Comparison of ENCODE assay signal across 9 cellular contexts in genomic region chr14:68685419-68686211, GRCh38.
DNase-seq lines count a peak whose midpoint lies in the region; ATAC-seq and TF ChIP-seq lines count a peak whose summit lies in the region.
"Had no signal": no experiment of that assay in that cellular context is flagged by ENCODE, and none has a peak within 500 bp of the region (broad histone marks: within the 10 kb centered on the region; RNA-seq: fewer than 3 reads in every experiment).

No MANE protein-coding gene starts in this region.

- H3K4me3 ChIP-seq in AG04450 (ENCODE audit: low read depth, low read length), result no peak overlapping the region
- H3K4me3 ChIP-seq in brain microvascular endothelial cell (ENCODE audit: low read depth, low read length), result no peak overlapping the region
- H3K4me3 ChIP-seq in neutrophil (ENCODE audit: low read depth in 1 of 2, low read length in 1 of 2), result peak overlapping the region in 1 of 2 experiments; percentile 4
- no peak overlapping the region for H3K4me3 ChIP-seq in upper lobe of right lung
- H3K4me3 ChIP-seq in SJCRH30, result no peak overlapping the region
- H3K4me3 ChIP-seq: ovary had no signal

- H3K4me3 Mint-ChIP-seq in T-helper 2 cell treated with Interferon-gamma antibody and Interleukin-4, amounts not matched to agents 5 μg/mL and 100 μg/mL, for 36 hours, result peak overlapping the region; percentile 60

- in situ Hi-C loops in brain microvascular endothelial cell (cut with HindIII; ENCODE audit: low pct_ligation_motif_present, low sequenced_read_pairs), result no loop called here

- H3K9me3 ChIP-seq in AG04450 (ENCODE audit: control insufficient read depth, insufficient read depth, low read length) (peaks cover 3% of the 10 kb centered on the region; the same call in 1 of the 2 replicates), neutrophil (no peaks in the 10 kb centered on the region), upper lobe of right lung (no peaks in the 10 kb centered on the region), SJCRH30 (replicated peaks) (no peaks in the 10 kb centered on the region)
- H3K9me3 ChIP-seq: ovary had no signal

- POLR2A ChIA-PET in AG04450 (lab: Yijun Ruan, JAX), result interaction anchor here (0.6 to 1.3 kb wide), 4 partner anchors 55 to 732 kb away, joined by 3 to 6 read pairs (median 4); partner anchors contain the start of gene ZFP36L1

- H3K4me1 ChIP-seq in neutrophil (ENCODE audit: control insufficient read depth in 1 of 2, insufficient read depth in 1 of 2, low read depth in 1 of 2, low read length in 1 of 2) (peaks cover 66 to 70% of the 10 kb centered on the region in 2 experiments), upper lobe of right lung (peaks cover 55% of the 10 kb centered on the region), SJCRH30 (peaks cover 74% of the 10 kb centered on the region)

- H3K36me3 Mint-ChIP-seq in T-helper 2 cell treated with Interferon-gamma antibody and Interleukin-4, amounts not matched to agents 5 μg/mL and 100 μg/mL, for 36 hours (ENCODE audit: low read depth), result no peaks in the 10 kb centered on the region

- intact Hi-C loops in upper lobe of right lung (cut with DNase I), result no loop called here

- ATAC-seq in GM19372 (IDR thresholded peaks at IDR 0.05; ENCODE audit: low read depth, unreplicated experiment) (peak; percentile 72), HG03457 (IDR thresholded peaks at IDR 0.05; ENCODE audit: unreplicated experiment) (peak; percentile 56), upper lobe of right lung (peak; percentile 69)

- H3K27ac ChIP-seq in AG04450 (ENCODE audit: low read depth, low read length) (peak overlapping the region; percentile 73), brain microvascular endothelial cell (no peak overlapping the region), neutrophil (peak overlapping the region; percentile 100), upper lobe of right lung (peak overlapping the region; percentile 30), SJCRH30 (no peak overlapping the region)
- H3K27ac ChIP-seq: ovary had no signal

- TF ChIP-seq CTCF in AG04450 (IDR thresholded peaks at IDR 0.05; ENCODE audit: low read depth, low read length) (no peak), brain microvascular endothelial cell (IDR thresholded peaks at IDR 0.05; ENCODE audit: low read depth, low read length, missing control alignments) (no peak), neutrophil (IDR thresholded peaks at IDR 0.05) (no peak), upper lobe of right lung (IDR thresholded peaks at IDR 0.05) (no peak)

- CTCF ChIA-PET in AG04450 (lab: Charles Lee), result interaction anchor here (0.6 kb wide), 1 partner anchor 225 kb away, joined by 3 read pairs; no protein-coding TSS in a partner anchor

- peaks cover 36% of the 10 kb centered on the region for H3K4me1 Mint-ChIP-seq in T-helper 2 cell treated with Interferon-gamma antibody and Interleukin-4, amounts not matched to agents 5 μg/mL and 100 μg/mL, for 36 hours (ENCODE audit: low read depth)

- H3K27me3 ChIP-seq in AG04450 (ENCODE audit: control insufficient read depth, insufficient read depth, low read length) (no peaks in the 10 kb centered on the region), brain microvascular endothelial cell (replicated peaks) (no peaks in the 10 kb centered on the region), neutrophil (no peaks in the 10 kb centered on the region), upper lobe of right lung (no peaks in the 10 kb centered on the region), SJCRH30 (no peaks in the 10 kb centered on the region)
- H3K27me3 ChIP-seq: ovary had no signal

- DNase-seq in AG04450 (ENCODE audit: low read depth, low spot score) (no peak), brain microvascular endothelial cell (peak; percentile 63), upper lobe of right lung (peak; percentile 61), SJCRH30 (no peak)
- peak; percentile 81 for DNase-seq in T-helper 2 cell treated with Interferon-gamma antibody and Interleukin-4, amounts not matched to agents 5 μg/mL and 100 μg/mL, for 36 hours (ENCODE audit: low spot score)

- H3K36me3 ChIP-seq in brain microvascular endothelial cell (replicated peaks) (no peaks in the 10 kb centered on the region), neutrophil (no peaks in the 10 kb centered on the region), upper lobe of right lung (no peaks in the 10 kb centered on the region), SJCRH30 (no peaks in the 10 kb centered on the region)
- H3K36me3 ChIP-seq: ovary had no signal

- H3K9me3 Mint-ChIP-seq in T-helper 2 cell treated with Interferon-gamma antibody and Interleukin-4, amounts not matched to agents 5 μg/mL and 100 μg/mL, for 36 hours, result no peaks in the 10 kb centered on the region

- no peaks in the 10 kb centered on the region for H3K27me3 Mint-ChIP-seq in T-helper 2 cell treated with Interferon-gamma antibody and Interleukin-4, amounts not matched to agents 5 μg/mL and 100 μg/mL, for 36 hours (ENCODE audit: low read depth)

- H3K27ac Mint-ChIP-seq in T-helper 2 cell treated with Interferon-gamma antibody and Interleukin-4, amounts not matched to agents 5 μg/mL and 100 μg/mL, for 36 hours, result peak overlapping the region; percentile 85

Comparison
In these comparisons a context has a peak if more than half of its experiments do, and no peak if none do; other contexts are left out.
1. DNase-seq: peak in T-helper 2 cell treated with Interferon-gamma antibody and Interleukin-4, amounts not matched to agents 5 μg/mL and 100 μg/mL, for 36 hours (single experiment), brain microvascular endothelial cell (single experiment) and upper lobe of right lung (single experiment); none in AG04450 (single experiment) and SJCRH30 (0 of 2).
2. H3K27ac ChIP-seq: peak in AG04450 (single experiment), neutrophil (single experiment) and upper lobe of right lung (single experiment); none in brain microvascular endothelial cell (single experiment) and SJCRH30 (single experiment).
3. Peak in every context shown above with its lines, with median percentiles within 50 percentile points of each other: ATAC-seq.